In genomic region chr4:93199492-93199891, GRCh38 we compare ENCODE assay signal across 8 cellular contexts.
DNase-seq lines count a peak whose midpoint lies in the region; ATAC-seq and TF ChIP-seq lines count a peak whose summit lies in the region.

No MANE protein-coding gene starts in this region.

- H3K27ac ChIP-seq in PC-3 (ENCODE audit: low read length), result no peak overlapping the region
- no peak overlapping the region for H3K27ac ChIP-seq in fibroblast of lung (ENCODE audit: insufficient read depth, low read length)
- H3K27ac ChIP-seq in transverse colon, result no peak overlapping the region

- no peaks in the 10 kb centered on the region for H3K9me3 ChIP-seq in PC-3 (ENCODE audit: low read length)
- H3K9me3 ChIP-seq in fibroblast of lung (ENCODE audit: control insufficient read depth, insufficient read depth, low read depth, low read length), result no peaks in the 10 kb centered on the region
- no peaks in the 10 kb centered on the region for H3K9me3 ChIP-seq in transverse colon

- no peaks in the 10 kb centered on the region for H3K27me3 ChIP-seq in PC-3 (ENCODE audit: low read length)
- H3K27me3 ChIP-seq in fibroblast of lung (ENCODE audit: control insufficient read depth, insufficient read depth, low read length), result no peaks in the 10 kb centered on the region
- H3K27me3 ChIP-seq in transverse colon, result no peaks in the 10 kb centered on the region

- H2AFZ ChIP-seq in PC-3 (ENCODE audit: low read length), result no peak overlapping the region
- no peak overlapping the region for H2AFZ ChIP-seq in fibroblast of lung (ENCODE audit: low read length)

- H3K9me2 ChIP-seq in PC-3 (replicated peaks; ENCODE audit: low read length), result no peaks in the 10 kb centered on the region

- H3K4me1 ChIP-seq in PC-3 (ENCODE audit: insufficient read depth, low read length) (no peaks in the 10 kb centered on the region), fibroblast of lung (ENCODE audit: control insufficient read depth, extremely low read depth, insufficient read depth, low read length) (no peaks in the 10 kb centered on the region), transverse colon (no peaks in the 10 kb centered on the region)

- CTCF ChIA-PET in PC-3 (lab: Charles Lee), result interaction anchor here (0.5 to 0.6 kb wide), 2 partner anchors 41 to 936 kb away, joined by 3 to 6 read pairs; no protein-coding TSS in a partner anchor

- in situ Hi-C loops in KBM-7 (cut with MboI; ENCODE audit: low pct_unique_long_range_greater_than_20kb, low sequenced_read_pairs) (no loop called here), transverse colon (cut with MboI; ENCODE audit: low pct_ligation_motif_present in 1 of 4, low pct_unique_long_range_greater_than_20kb in 1 of 4, low sequenced_read_pairs in 3 of 4) (no loop called here)

- TF ChIP-seq CTCF in GM12872 (IDR thresholded peaks at IDR 0.05; ENCODE audit: insufficient read depth, low read depth, low read length), result peak; percentile 35; the same call in 2 of the 3 replicates
- peak; percentile 62 for TF ChIP-seq CTCF in PC-3 (conservative IDR thresholded peaks at IDR 0.05; ENCODE audit: low read depth, low read length)
- peak; percentile 34 to 58 for TF ChIP-seq CTCF in fibroblast of lung (conservative IDR thresholded peaks at IDR 0.05 in 1 of 2, IDR thresholded peaks at IDR 0.05 in 1 of 2; ENCODE audit: low read depth in 1 of 2, low read length in 2 of 2)
- peak in 2 of 5 experiments; percentile 16 to 24 for TF ChIP-seq CTCF in transverse colon (IDR thresholded peaks at IDR 0.05)

- no peak for TF ChIP-seq EP300 in transverse colon (IDR thresholded peaks at IDR 0.05; ENCODE audit: low read depth)

- POLR2A ChIA-PET in PC-3 (lab: Charles Lee; ENCODE audit: unreplicated experiment), result no interaction called here

- no peak overlapping the region for H3K9ac ChIP-seq in PC-3 (ENCODE audit: low read length)
- no peak overlapping the region for H3K9ac ChIP-seq in fibroblast of lung (ENCODE audit: insufficient read depth, low read length)

- no TSS peak for BruUV-seq in PC-3 (replicated peaks; lab: Mats Ljungman, UMichigan)

- no peaks in the 10 kb centered on the region for H3F3A ChIP-seq in PC-3 (ENCODE audit: low read length, unreplicated experiment)

- H3K36me3 ChIP-seq in PC-3 (ENCODE audit: low read depth, low read length), result no peaks in the 10 kb centered on the region
- no peaks in the 10 kb centered on the region for H3K36me3 ChIP-seq in fibroblast of lung (ENCODE audit: control insufficient read depth, insufficient read depth, low read length)
- H3K36me3 ChIP-seq in transverse colon, result no peaks in the 10 kb centered on the region

- DNase-seq in KBM-7 (peak; percentile 54), PC-3 (peak; percentile 61), fibroblast of lung (ENCODE audit: low read depth in 2 of 2) (peak; percentile 31 to 65), retina (peak; percentile 38), transverse colon (no peak)
- no peak for DNase-seq in activated T-cell treated with anti-CD3 and anti-CD28 coated beads, Interleukin-2, amount 50 U/mL, for 48 hours

- TF ChIP-seq POLR2A in transverse colon (IDR thresholded peaks at IDR 0.05), result no peak

- H3K4me2 ChIP-seq in PC-3 (ENCODE audit: low read length), result no peak overlapping the region
- no peak overlapping the region for H3K4me2 ChIP-seq in fibroblast of lung (ENCODE audit: extremely low read depth, insufficient read depth, low read length)

- 23 to 33% methylated on average over 2 of the region's 2 CpGs for WGBS in transverse colon (ENCODE audit: low coverage in 1 of 2), 2 donors

- no peak overlapping the region for H3K4me3 ChIP-seq in PC-3 (ENCODE audit: low read length)
- H3K4me3 ChIP-seq in fibroblast of lung (replicated peaks in 1 of 4; ENCODE audit: control extremely low read depth in 1 of 4, insufficient read depth in 1 of 4, low read depth in 3 of 4, low read length in 4 of 4), result no peak overlapping the region
- no peak overlapping the region for H3K4me3 ChIP-seq in transverse colon

- H4K20me1 ChIP-seq in PC-3 (ENCODE audit: low read length) (no peaks in the 10 kb centered on the region), fibroblast of lung (ENCODE audit: control insufficient read depth, extremely low read depth, insufficient read depth, low read length) (no peaks in the 10 kb centered on the region)

- peak; percentile 77 for ATAC-seq in PC-3
- no peak for ATAC-seq in GM21717 (IDR thresholded peaks at IDR 0.05; ENCODE audit: unreplicated experiment)

- no peaks in the 10 kb centered on the region for H3K79me2 ChIP-seq in PC-3 (ENCODE audit: low read length)
- H3K79me2 ChIP-seq in fibroblast of lung (ENCODE audit: control insufficient read depth, insufficient read depth, low read length), result no peaks in the 10 kb centered on the region

- intact Hi-C loops in PC-3 (cut with micrococcal nuclease) (loop anchor here (1.0 to 5.0 kb wide), 3 partner anchors 41 to 892 kb away; no protein-coding TSS in a partner anchor), transverse colon (cut with DNase I; ENCODE audit: low total_unique reads) (no loop called here)

Comparison
In these comparisons a context has a peak if more than half of its experiments do, and no peak if none do; other contexts are left out.
1. DNase-seq: peak in KBM-7 (single experiment), PC-3 (single experiment), fibroblast of lung (2 of 2) and retina (single experiment); none in transverse colon (single experiment) and activated T-cell treated with anti-CD3 and anti-CD28 coated beads, Interleukin-2, amount 50 U/mL, for 48 hours (0 of 2).